ENCODE assay signal across 1 cellular context in the genomic region with DNA sequence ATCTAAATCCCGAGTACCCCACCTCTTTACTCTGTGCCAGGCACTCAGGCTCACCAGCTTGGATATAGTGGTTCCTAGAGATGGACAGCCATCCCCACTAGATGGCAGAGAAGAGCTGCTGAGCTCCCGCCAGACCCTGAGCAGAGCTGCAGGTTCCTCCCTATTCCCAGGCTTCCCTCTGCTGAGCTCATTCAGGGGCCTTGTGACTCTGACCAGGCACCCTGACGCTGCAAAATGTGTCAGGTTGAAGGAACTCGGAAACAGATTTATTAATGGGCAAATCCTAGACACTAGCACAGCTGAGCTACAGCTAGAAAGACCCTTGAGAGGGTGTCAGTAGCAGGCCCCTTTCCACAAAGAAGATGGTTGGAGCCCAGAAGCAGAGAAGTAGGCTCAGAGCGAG.
A peak's percentile ranks its signal among the peaks of the same experiment; 100 is the strongest.
TF ChIP-seq lines count a peak whose summit lies in the region.

No MANE protein-coding gene starts in this region.

TF ChIP-seq in K562, 482 proteins besides CTCF, POLR2A, EP300 and RAD21 (continued from another document and continues in another):
- TF ChIP-seq, protein P1, sequence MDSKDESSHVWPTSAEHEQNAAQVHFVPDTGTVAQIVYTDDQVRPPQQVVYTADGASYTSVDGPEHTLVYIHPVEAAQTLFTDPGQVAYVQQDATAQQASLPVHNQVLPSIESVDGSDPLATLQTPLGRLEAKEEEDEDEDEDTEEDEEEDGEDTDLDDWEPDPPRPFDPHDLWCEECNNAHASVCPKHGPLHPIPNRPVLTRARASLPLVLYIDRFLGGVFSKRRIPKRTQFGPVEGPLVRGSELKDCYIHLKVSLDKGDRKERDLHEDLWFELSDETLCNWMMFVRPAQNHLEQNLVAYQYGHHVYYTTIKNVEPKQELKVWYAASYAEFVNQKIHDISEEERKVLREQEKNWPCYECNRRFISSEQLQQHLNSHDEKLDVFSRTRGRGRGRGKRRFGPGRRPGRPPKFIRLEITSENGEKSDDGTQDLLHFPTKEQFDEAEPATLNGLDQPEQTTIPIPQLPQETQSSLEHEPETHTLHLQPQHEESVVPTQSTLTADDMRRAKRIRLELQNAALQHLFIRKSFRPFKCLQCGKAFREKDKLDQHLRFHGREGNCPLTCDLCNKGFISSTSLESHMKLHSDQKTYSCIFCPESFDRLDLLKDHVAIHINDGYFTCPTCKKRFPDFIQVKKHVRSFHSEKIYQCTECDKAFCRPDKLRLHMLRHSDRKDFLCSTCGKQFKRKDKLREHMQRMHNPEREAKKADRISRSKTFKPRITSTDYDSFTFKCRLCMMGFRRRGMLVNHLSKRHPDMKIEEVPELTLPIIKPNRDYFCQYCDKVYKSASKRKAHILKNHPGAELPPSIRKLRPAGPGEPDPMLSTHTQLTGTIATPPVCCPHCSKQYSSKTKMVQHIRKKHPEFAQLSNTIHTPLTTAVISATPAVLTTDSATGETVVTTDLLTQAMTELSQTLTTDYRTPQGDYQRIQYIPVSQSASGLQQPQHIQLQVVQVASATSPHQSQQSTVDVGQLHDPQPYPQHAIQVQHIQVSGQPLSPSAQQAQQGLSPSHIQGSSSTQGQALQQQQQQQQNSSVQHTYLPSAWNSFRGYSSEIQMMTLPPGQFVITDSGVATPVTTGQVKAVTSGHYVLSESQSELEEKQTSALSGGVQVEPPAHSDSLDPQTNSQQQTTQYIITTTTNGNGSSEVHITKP (IDR thresholded peaks at IDR 0.05; ENCODE audit: partially characterized antibody) = no peak
- TF ChIP-seq RCOR1 (IDR thresholded peaks at IDR 0.05; ENCODE audit: borderline replicate concordance in 1 of 2, low read depth in 2 of 2, low read length in 2 of 2) (peak in 1 of 2 experiments; percentile 70; a peak in 2 of 4 replicates), PHF21A (IDR thresholded peaks at IDR 0.05; ENCODE audit: borderline replicate concordance, low read depth) (peak; percentile 52; the same call in 1 of the 2 replicates), HIVEP1 (CRISPR knock-in tag; IDR thresholded peaks at IDR 0.05) (no peak), C11orf30 (IDR thresholded peaks at IDR 0.05; ENCODE audit: low read depth) (peak; percentile 84), ZKSCAN1 (IDR thresholded peaks at IDR 0.05; ENCODE audit: low read depth, low read length) (no peak), SETDB1 (IDR thresholded peaks at IDR 0.05; ENCODE audit: low read length) (no peak), ZNF316 (IDR thresholded peaks at IDR 0.05) (peak; percentile 76), ZNF263 (CRISPR knock-in tag; IDR thresholded peaks at IDR 0.05; ENCODE audit: borderline replicate concordance) (peak; percentile 50; the same call in 1 of the 2 replicates), NFE2 (IDR thresholded peaks at IDR 0.05; ENCODE audit: low read depth) (peak; percentile 78), HCFC1 (IDR thresholded peaks at IDR 0.05; ENCODE audit: low read depth, low read length) (no peak), ZNF217 (CRISPR knock-in tag; IDR thresholded peaks at IDR 0.05) (no peak), EHMT2 (IDR thresholded peaks at IDR 0.05) (no peak), ZNF764 (CRISPR knock-in tag; IDR thresholded peaks at IDR 0.05; ENCODE audit: low read depth) (no peak), ZNF3 (CRISPR knock-in tag; IDR thresholded peaks at IDR 0.05) (no peak), KDM1A (IDR thresholded peaks at IDR 0.05) (peak; percentile 34 to 63; a peak in 3 of 4 replicates), TBP (optimal IDR thresholded peaks at IDR 0.05; ENCODE audit: low read depth, low read length) (no peak), EP400 (IDR thresholded peaks at IDR 0.05) (peak; percentile 52; the same call in 1 of the 2 replicates), MYNN (IDR thresholded peaks at IDR 0.05) (no peak), MYNN (CRISPR knock-in tag; IDR thresholded peaks at IDR 0.05) (no peak), NR4A1 (CRISPR knock-in tag; IDR thresholded peaks at IDR 0.05) (no peak), NR4A1 (tag; IDR thresholded peaks at IDR 0.05) (no peak), EWSR1 (IDR thresholded peaks at IDR 0.05; ENCODE audit: borderline replicate concordance, low read depth, partially characterized antibody) (no peak), LCOR (CRISPR knock-in tag; IDR thresholded peaks at IDR 0.05) (no peak)
- TF ChIP-seq, protein P2, sequence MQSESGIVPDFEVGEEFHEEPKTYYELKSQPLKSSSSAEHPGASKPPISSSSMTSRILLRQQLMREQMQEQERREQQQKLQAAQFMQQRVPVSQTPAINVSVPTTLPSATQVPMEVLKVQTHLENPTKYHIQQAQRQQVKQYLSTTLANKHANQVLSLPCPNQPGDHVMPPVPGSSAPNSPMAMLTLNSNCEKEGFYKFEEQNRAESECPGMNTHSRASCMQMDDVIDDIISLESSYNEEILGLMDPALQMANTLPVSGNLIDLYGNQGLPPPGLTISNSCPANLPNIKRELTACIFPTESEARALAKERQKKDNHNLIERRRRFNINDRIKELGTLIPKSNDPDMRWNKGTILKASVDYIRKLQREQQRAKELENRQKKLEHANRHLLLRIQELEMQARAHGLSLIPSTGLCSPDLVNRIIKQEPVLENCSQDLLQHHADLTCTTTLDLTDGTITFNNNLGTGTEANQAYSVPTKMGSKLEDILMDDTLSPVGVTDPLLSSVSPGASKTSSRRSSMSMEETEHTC (IDR thresholded peaks at IDR 0.05) = peak; percentile 84; the same call in 1 of the 2 replicates
- TF ChIP-seq, protein P3, sequence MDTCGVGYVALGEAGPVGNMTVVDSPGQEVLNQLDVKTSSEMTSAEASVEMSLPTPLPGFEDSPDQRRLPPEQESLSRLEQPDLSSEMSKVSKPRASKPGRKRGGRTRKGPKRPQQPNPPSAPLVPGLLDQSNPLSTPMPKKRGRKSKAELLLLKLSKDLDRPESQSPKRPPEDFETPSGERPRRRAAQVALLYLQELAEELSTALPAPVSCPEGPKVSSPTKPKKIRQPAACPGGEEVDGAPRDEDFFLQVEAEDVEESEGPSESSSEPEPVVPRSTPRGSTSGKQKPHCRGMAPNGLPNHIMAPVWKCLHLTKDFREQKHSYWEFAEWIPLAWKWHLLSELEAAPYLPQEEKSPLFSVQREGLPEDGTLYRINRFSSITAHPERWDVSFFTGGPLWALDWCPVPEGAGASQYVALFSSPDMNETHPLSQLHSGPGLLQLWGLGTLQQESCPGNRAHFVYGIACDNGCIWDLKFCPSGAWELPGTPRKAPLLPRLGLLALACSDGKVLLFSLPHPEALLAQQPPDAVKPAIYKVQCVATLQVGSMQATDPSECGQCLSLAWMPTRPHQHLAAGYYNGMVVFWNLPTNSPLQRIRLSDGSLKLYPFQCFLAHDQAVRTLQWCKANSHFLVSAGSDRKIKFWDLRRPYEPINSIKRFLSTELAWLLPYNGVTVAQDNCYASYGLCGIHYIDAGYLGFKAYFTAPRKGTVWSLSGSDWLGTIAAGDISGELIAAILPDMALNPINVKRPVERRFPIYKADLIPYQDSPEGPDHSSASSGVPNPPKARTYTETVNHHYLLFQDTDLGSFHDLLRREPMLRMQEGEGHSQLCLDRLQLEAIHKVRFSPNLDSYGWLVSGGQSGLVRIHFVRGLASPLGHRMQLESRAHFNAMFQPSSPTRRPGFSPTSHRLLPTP (IDR thresholded peaks at IDR 0.05; ENCODE audit: borderline replicate concordance, extremely low read depth, insufficient read length) = no peak
- TF ChIP-seq, protein P4, sequence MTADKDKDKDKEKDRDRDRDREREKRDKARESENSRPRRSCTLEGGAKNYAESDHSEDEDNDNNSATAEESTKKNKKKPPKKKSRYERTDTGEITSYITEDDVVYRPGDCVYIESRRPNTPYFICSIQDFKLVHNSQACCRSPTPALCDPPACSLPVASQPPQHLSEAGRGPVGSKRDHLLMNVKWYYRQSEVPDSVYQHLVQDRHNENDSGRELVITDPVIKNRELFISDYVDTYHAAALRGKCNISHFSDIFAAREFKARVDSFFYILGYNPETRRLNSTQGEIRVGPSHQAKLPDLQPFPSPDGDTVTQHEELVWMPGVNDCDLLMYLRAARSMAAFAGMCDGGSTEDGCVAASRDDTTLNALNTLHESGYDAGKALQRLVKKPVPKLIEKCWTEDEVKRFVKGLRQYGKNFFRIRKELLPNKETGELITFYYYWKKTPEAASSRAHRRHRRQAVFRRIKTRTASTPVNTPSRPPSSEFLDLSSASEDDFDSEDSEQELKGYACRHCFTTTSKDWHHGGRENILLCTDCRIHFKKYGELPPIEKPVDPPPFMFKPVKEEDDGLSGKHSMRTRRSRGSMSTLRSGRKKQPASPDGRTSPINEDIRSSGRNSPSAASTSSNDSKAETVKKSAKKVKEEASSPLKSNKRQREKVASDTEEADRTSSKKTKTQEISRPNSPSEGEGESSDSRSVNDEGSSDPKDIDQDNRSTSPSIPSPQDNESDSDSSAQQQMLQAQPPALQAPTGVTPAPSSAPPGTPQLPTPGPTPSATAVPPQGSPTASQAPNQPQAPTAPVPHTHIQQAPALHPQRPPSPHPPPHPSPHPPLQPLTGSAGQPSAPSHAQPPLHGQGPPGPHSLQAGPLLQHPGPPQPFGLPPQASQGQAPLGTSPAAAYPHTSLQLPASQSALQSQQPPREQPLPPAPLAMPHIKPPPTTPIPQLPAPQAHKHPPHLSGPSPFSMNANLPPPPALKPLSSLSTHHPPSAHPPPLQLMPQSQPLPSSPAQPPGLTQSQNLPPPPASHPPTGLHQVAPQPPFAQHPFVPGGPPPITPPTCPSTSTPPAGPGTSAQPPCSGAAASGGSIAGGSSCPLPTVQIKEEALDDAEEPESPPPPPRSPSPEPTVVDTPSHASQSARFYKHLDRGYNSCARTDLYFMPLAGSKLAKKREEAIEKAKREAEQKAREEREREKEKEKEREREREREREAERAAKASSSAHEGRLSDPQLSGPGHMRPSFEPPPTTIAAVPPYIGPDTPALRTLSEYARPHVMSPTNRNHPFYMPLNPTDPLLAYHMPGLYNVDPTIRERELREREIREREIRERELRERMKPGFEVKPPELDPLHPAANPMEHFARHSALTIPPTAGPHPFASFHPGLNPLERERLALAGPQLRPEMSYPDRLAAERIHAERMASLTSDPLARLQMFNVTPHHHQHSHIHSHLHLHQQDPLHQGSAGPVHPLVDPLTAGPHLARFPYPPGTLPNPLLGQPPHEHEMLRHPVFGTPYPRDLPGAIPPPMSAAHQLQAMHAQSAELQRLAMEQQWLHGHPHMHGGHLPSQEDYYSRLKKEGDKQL (CRISPR knock-in tag; IDR thresholded peaks at IDR 0.05; ENCODE audit: borderline replicate concordance) = no peak
- TF ChIP-seq, protein P5, sequence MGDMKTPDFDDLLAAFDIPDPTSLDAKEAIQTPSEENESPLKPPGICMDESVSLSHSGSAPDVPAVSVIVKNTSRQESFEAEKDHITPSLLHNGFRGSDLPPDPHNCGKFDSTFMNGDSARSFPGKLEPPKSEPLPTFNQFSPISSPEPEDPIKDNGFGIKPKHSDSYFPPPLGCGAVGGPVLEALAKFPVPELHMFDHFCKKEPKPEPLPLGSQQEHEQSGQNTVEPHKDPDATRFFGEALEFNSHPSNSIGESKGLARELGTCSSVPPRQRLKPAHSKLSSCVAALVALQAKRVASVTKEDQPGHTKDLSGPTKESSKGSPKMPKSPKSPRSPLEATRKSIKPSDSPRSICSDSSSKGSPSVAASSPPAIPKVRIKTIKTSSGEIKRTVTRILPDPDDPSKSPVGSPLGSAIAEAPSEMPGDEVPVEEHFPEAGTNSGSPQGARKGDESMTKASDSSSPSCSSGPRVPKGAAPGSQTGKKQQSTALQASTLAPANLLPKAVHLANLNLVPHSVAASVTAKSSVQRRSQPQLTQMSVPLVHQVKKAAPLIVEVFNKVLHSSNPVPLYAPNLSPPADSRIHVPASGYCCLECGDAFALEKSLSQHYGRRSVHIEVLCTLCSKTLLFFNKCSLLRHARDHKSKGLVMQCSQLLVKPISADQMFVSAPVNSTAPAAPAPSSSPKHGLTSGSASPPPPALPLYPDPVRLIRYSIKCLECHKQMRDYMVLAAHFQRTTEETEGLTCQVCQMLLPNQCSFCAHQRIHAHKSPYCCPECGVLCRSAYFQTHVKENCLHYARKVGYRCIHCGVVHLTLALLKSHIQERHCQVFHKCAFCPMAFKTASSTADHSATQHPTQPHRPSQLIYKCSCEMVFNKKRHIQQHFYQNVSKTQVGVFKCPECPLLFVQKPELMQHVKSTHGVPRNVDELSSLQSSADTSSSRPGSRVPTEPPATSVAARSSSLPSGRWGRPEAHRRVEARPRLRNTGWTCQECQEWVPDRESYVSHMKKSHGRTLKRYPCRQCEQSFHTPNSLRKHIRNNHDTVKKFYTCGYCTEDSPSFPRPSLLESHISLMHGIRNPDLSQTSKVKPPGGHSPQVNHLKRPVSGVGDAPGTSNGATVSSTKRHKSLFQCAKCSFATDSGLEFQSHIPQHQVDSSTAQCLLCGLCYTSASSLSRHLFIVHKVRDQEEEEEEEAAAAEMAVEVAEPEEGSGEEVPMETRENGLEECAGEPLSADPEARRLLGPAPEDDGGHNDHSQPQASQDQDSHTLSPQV (IDR thresholded peaks at IDR 0.05) = 0 out of 2 replicates have a peak, but pooled peaks have one; percentile 56
- TF ChIP-seq, protein P6, sequence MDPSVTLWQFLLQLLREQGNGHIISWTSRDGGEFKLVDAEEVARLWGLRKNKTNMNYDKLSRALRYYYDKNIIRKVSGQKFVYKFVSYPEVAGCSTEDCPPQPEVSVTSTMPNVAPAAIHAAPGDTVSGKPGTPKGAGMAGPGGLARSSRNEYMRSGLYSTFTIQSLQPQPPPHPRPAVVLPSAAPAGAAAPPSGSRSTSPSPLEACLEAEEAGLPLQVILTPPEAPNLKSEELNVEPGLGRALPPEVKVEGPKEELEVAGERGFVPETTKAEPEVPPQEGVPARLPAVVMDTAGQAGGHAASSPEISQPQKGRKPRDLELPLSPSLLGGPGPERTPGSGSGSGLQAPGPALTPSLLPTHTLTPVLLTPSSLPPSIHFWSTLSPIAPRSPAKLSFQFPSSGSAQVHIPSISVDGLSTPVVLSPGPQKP (CRISPR knock-in tag; IDR thresholded peaks at IDR 0.05) = no peak
- TF ChIP-seq, protein P7, sequence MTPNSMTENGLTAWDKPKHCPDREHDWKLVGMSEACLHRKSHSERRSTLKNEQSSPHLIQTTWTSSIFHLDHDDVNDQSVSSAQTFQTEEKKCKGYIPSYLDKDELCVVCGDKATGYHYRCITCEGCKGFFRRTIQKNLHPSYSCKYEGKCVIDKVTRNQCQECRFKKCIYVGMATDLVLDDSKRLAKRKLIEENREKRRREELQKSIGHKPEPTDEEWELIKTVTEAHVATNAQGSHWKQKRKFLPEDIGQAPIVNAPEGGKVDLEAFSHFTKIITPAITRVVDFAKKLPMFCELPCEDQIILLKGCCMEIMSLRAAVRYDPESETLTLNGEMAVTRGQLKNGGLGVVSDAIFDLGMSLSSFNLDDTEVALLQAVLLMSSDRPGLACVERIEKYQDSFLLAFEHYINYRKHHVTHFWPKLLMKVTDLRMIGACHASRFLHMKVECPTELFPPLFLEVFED (CRISPR knock-in tag; conservative IDR thresholded peaks at IDR 0.05) = no peak
- TF ChIP-seq, protein P8, sequence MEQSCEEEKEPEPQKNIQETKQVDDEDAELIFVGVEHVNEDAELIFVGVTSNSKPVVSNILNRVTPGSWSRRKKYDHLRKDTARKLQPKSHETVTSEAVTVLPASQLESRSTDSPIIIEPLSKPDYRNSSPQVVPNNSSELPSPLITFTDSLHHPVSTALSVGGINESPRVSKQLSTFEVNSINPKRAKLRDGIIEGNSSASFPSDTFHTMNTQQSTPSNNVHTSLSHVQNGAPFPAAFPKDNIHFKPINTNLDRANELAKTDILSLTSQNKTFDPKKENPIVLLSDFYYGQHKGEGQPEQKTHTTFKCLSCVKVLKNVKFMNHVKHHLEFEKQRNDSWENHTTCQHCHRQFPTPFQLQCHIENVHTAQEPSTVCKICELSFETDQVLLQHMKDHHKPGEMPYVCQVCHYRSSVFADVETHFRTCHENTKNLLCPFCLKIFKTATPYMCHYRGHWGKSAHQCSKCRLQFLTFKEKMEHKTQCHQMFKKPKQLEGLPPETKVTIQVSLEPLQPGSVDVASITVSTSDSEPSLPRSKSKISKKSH (CRISPR knock-in tag; IDR thresholded peaks at IDR 0.05) = no peak
